25 cellular contexts compared by ENCODE assay signal in genomic region chr4:57492479-57492878, GRCh38.
"Had no signal": no experiment of that assay in that cellular context is flagged by ENCODE, and none has a peak within 500 bp of the region (broad histone marks: within the 10 kb centered on the region; RNA-seq: fewer than 3 reads in every experiment).

No MANE protein-coding gene starts in this region.

- H3K36me3 ChIP-seq: cardiac muscle cell, lower lobe of right lung, neural progenitor cell, WERI-Rb-1 had no signal

- H3K9me3 ChIP-seq: lower lobe of right lung, testis had no signal

- H3K9ac ChIP-seq: neural progenitor cell had no signal

- H3K27me3 ChIP-seq: cardiac muscle cell, dorsolateral prefrontal cortex, hepatocyte, neural progenitor cell, testis had no signal

- DNase-seq: activated CD4-positive, alpha-beta T cell treated with anti-CD3 and anti-CD28 coated beads for 48 hours; activated CD4-positive, alpha-beta T cell treated with anti-CD3 and anti-CD28 coated beads, Interleukin-2, amount 50 U/mL, for 48 hours; activated CD8-positive, alpha-beta memory T cell treated with anti-CD3 and anti-CD28 coated beads for 24 hours; activated effector memory CD4-positive, alpha-beta T cell treated with anti-CD3 and anti-CD28 coated beads, Interleukin-2, amount 50 U/mL, for 16 hours; activated naive CD4-positive, alpha-beta T cell treated with anti-CD3 and anti-CD28 coated beads for 36 hours; activated naive CD8-positive, alpha-beta T cell treated with anti-CD3 and anti-CD28 coated beads, Interleukin-2, amount 10 ng/mL, durations not matched to agents 7 days and 5 days; activated T-cell treated with anti-CD3 and anti-CD28 coated beads, Interleukin-2, amount 50 U/mL, for 1 hour; amygdala; dorsolateral prefrontal cortex; effector memory CD4-positive, alpha-beta T cell; lower lobe of right lung; mesenchymal stem cell; natural killer cell; occipital lobe; stimulated activated CD4-positive, alpha-beta T cell treated with anti-CD3 and anti-CD28 coated beads, Interleukin-2, amount 100 ng/mL, for 48 hours; stimulated activated naive CD8-positive, alpha-beta T cell treated with anti-CD3 and anti-CD28 coated beads, Interleukin-15, Interleukin-2, amounts not matched to agents 100 U/mL and 50 U/mL, for 24 hours; testis; trophoblast cell; WERI-Rb-1 had no signal

- H3K27ac ChIP-seq: cardiac muscle cell, coronary artery, hepatocyte, lower lobe of right lung, neural progenitor cell, testis, WERI-Rb-1 had no signal

- ATAC-seq: activated CD4-positive, CD25-positive, alpha-beta regulatory T cell treated with anti-CD3 and anti-CD28 coated beads, Interleukin-2, amount 50 U/mL, for 24 hours; lower lobe of right lung; natural killer cell; right cardiac atrium; stimulated activated naive CD8-positive, alpha-beta T cell treated with anti-CD3 and anti-CD28 coated beads, Interleukin-15, Interleukin-2, amounts not matched to agents 100 U/mL and 50 U/mL, for 24 hours had no signal

- H3K4me1 ChIP-seq: lower lobe of right lung, neural progenitor cell, testis had no signal

- H3K4me3 ChIP-seq: cardiac muscle cell, coronary artery, dorsolateral prefrontal cortex, hepatocyte, lower lobe of right lung, neural progenitor cell, testis had no signal
